In the genomic region with DNA sequence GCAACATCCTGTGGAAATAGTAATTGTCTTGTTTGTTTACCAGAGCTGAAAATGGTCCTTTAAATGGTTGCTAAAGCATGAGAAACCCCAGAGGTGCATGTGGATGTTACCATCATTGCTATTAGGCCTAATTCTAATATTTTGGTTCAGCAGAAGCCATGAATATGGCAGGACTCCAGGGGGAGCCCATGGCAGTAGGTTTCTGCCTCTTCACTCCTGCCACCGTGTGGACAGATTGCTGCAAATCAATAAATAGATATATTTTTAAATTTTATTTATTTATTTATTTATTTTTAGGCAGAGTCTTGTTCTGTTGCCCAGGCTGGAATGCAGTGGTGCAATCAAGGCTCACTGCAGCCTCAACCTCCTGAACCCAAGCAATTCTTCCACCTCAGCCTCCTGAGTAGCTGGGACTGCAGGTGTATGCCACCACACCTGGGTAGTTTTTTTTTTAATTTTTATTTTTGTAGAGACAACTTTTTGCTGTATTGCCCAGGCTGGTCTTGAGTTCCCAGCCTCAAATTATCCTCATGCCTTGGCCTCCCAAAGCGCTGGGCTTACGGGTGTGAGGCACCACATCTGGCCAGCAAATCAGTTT, we compare ENCODE assay signal across 7 cellular contexts. TPM values are rescaled to one million over a fixed set of nuclear protein-coding genes. Genes with fewer than 3 reads are reported as not detected.
DNase-seq lines count a peak whose midpoint lies in the region; TF ChIP-seq lines count a peak whose summit lies in the region.

No MANE protein-coding gene starts in this region.

- POLR2A ChIA-PET in HEK293T (lab: Yijun Ruan, JAX): no interaction called here

- H3K27me3 ChIP-seq in fibroblast of lung (ENCODE audit: control insufficient read depth, insufficient read depth, low read length): no peaks in the 10 kb centered on the region

- no peak overlapping the region for H3K4me2 ChIP-seq in fibroblast of lung (ENCODE audit: extremely low read depth, insufficient read depth, low read length)

- no peak overlapping the region for H3K4me3 ChIP-seq in fibroblast of lung (replicated peaks in 1 of 4; ENCODE audit: control extremely low read depth in 1 of 4, insufficient read depth in 1 of 4, low read depth in 3 of 4, low read length in 4 of 4)

- H3K4me1 ChIP-seq in fibroblast of lung (ENCODE audit: control insufficient read depth, extremely low read depth, insufficient read depth, low read length): no peaks in the 10 kb centered on the region

- no peaks in the 10 kb centered on the region for H3K36me3 ChIP-seq in fibroblast of lung (ENCODE audit: control insufficient read depth, insufficient read depth, low read length)

- no peak overlapping the region for H3K27ac ChIP-seq in fibroblast of lung (ENCODE audit: insufficient read depth, low read length)

- CTCF ChIA-PET in HEK293T (lab: Yijun Ruan, JAX): interaction anchor here (0.6 to 1.6 kb wide), 2 partner anchors 308 to 652 kb away, joined by 4 to 7 read pairs; no protein-coding TSS in a partner anchor

- TF ChIP-seq CTCF in fibroblast of lung (conservative IDR thresholded peaks at IDR 0.05 in 1 of 2, IDR thresholded peaks at IDR 0.05 in 1 of 2; ENCODE audit: low read depth in 1 of 2, low read length in 2 of 2): peak; percentile 56 to 69

- H3K9ac ChIP-seq in fibroblast of lung (ENCODE audit: insufficient read depth, low read length): no peak overlapping the region

- H2AFZ ChIP-seq in fibroblast of lung (ENCODE audit: low read length): no peak overlapping the region

- H3K79me2 ChIP-seq in fibroblast of lung (ENCODE audit: control insufficient read depth, insufficient read depth, low read length): no peaks in the 10 kb centered on the region

- H4K20me1 ChIP-seq in fibroblast of lung (ENCODE audit: control insufficient read depth, extremely low read depth, insufficient read depth, low read length): no peaks in the 10 kb centered on the region

- H3K9me3 ChIP-seq in fibroblast of lung (ENCODE audit: control insufficient read depth, insufficient read depth, low read depth, low read length): no peaks in the 10 kb centered on the region

- DNase-seq in GDM1 (lab: John Stamatoyannopoulos, UW) (peak; percentile 2), HEK293T (ENCODE audit: extremely low spot score) (peak; percentile 57), NCI-H446 (lab: John Stamatoyannopoulos, UW) (peak; percentile 24 to 66), fibroblast of lung (ENCODE audit: low read depth in 2 of 2) (peak; percentile 30 to 73), nucleus accumbens (lab: John Stamatoyannopoulos, UW) (peak in 39 of 56 donors; percentile 2 to 80 (median 38)), DMS79 (lab: John Stamatoyannopoulos, UW) (no peak)
- DNase-seq in activated CD4-positive, alpha-beta T cell treated with anti-CD3 and anti-CD28 coated beads for 4 hours: peak; percentile 24 to 39

TF ChIP-seq in HEK293T, 16 proteins besides CTCF, POLR2A, EP300 and RAD21:
- TF ChIP-seq TARDBP (IDR thresholded peaks at IDR 0.05) (no peak), FOXM1 (IDR thresholded peaks at IDR 0.05; ENCODE audit: borderline replicate concordance) (no peak), BHLHE40 (IDR thresholded peaks at IDR 0.05; ENCODE audit: borderline replicate concordance) (no peak), ZNF384 (IDR thresholded peaks at IDR 0.05) (no peak), ARNT (IDR thresholded peaks at IDR 0.05) (no peak)
- TF ChIP-seq, protein P1, sequence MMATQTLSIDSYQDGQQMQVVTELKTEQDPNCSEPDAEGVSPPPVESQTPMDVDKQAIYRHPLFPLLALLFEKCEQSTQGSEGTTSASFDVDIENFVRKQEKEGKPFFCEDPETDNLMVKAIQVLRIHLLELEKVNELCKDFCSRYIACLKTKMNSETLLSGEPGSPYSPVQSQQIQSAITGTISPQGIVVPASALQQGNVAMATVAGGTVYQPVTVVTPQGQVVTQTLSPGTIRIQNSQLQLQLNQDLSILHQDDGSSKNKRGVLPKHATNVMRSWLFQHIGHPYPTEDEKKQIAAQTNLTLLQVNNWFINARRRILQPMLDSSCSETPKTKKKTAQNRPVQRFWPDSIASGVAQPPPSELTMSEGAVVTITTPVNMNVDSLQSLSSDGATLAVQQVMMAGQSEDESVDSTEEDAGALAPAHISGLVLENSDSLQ (IDR thresholded peaks at IDR 0.05): no peak

RNA-seq across cellular contexts. Expression of a gene that starts 54.9 kb away (rescaled TPM):
- not detected in 2 replicates for total RNA-seq in fibroblast of lung
- not detected in 2 replicates for polyA plus RNA-seq in fibroblast of lung
- not detected in 2 replicates for polyA plus RNA-seq in fibroblast of lung (2012)
- polyA minus RNA-seq in fibroblast of lung (ENCODE audit: low replicate concordance): not detected in 2 replicates
